ENCODE assay signal across 1 cellular context in genomic region chr16:16131204-16131603, GRCh38.
TF ChIP-seq lines count a peak whose summit lies in the region.

No MANE protein-coding gene starts in this region.

TF ChIP-seq in K562, 482 proteins besides CTCF, POLR2A, EP300 and RAD21:
- TF ChIP-seq ZKSCAN1 (IDR thresholded peaks at IDR 0.05; ENCODE audit: low read depth, low read length), result peak; percentile 85
- no peak for TF ChIP-seq KLF16 (IDR thresholded peaks at IDR 0.05)
